Comparison of ENCODE assay signal across 27 cellular contexts in genomic region chr12:115993715-115994114, GRCh38.
"Had no signal": no experiment of that assay in that cellular context is flagged by ENCODE, and none has a peak within 500 bp of the region (broad histone marks: within the 10 kb centered on the region; RNA-seq: fewer than 3 reads in every experiment).

No MANE protein-coding gene starts in this region.

- H3K4me1 ChIP-seq: SJCRH30 had no signal

- H3K9me3 Mint-ChIP-seq: activated CD4-positive, alpha-beta T cell treated with anti-CD3 and anti-CD28 coated beads, Interleukin-2, amount 10 ng/mL, durations not matched to agents 7 days and 5 days; activated naive CD4-positive, alpha-beta T cell treated with anti-CD3 and anti-CD28 coated beads, Interleukin-2, amount 10 ng/mL, durations not matched to agents 7 days and 5 days; activated naive CD8-positive, alpha-beta T cell treated with anti-CD3 and anti-CD28 coated beads, Interleukin-2, amount 50 U/mL, for 24 hours; central memory CD8-positive, alpha-beta T cell; T-helper 2 cell treated with Interferon-gamma antibody and Interleukin-4, amounts not matched to agents 5 μg/mL and 100 μg/mL, for 36 hours had no signal

- H3K9me3 ChIP-seq: SJCRH30 had no signal

- H3K4me3 Mint-ChIP-seq: activated CD4-positive, alpha-beta T cell treated with anti-CD3 and anti-CD28 coated beads, Interleukin-2, amount 10 ng/mL, durations not matched to agents 7 days and 5 days; activated CD8-positive, alpha-beta T cell treated with anti-CD3 and anti-CD28 coated beads, Interleukin-2, amount 10 ng/mL, durations not matched to agents 7 days and 5 days; activated naive CD4-positive, alpha-beta T cell treated with anti-CD3 and anti-CD28 coated beads, Interleukin-2, amount 10 ng/mL, durations not matched to agents 7 days and 5 days; activated naive CD8-positive, alpha-beta T cell; activated naive CD8-positive, alpha-beta T cell treated with anti-CD3 and anti-CD28 coated beads, Interleukin-2, amount 50 U/mL, for 24 hours; central memory CD8-positive, alpha-beta T cell; T-helper 2 cell treated with Interferon-gamma antibody and Interleukin-4, amounts not matched to agents 5 μg/mL and 100 μg/mL, for 36 hours had no signal

- H3K4me3 ChIP-seq: SJCRH30, SK-N-MC had no signal

- H3K27me3 ChIP-seq: brain microvascular endothelial cell, SJCRH30 had no signal

- H3K27ac Mint-ChIP-seq: activated CD4-positive, alpha-beta T cell treated with anti-CD3 and anti-CD28 coated beads, Interleukin-2, amount 10 ng/mL, durations not matched to agents 7 days and 5 days; activated naive CD4-positive, alpha-beta T cell treated with anti-CD3 and anti-CD28 coated beads, Interleukin-2, amount 10 ng/mL, durations not matched to agents 7 days and 5 days; activated naive CD8-positive, alpha-beta T cell; T-helper 2 cell treated with Interferon-gamma antibody and Interleukin-4, amounts not matched to agents 5 μg/mL and 100 μg/mL, for 36 hours had no signal

- DNase-seq: activated CD4-positive, alpha-beta T cell treated with anti-CD3 and anti-CD28 coated beads, Interleukin-2, amount 10 ng/mL, durations not matched to agents 7 days and 5 days; activated CD4-positive, alpha-beta T cell treated with anti-CD3 and anti-CD28 coated beads, Interleukin-2, amount 50 U/mL, for 48 hours; activated CD8-positive, alpha-beta T cell treated with anti-CD3 and anti-CD28 coated beads, Interleukin-2, amount 10 ng/mL, durations not matched to agents 7 days and 5 days; activated effector memory CD4-positive, alpha-beta T cell treated with Interleukin-2 at 50 U/mL for 16 hours; activated naive CD4-positive, alpha-beta T cell treated with anti-CD3 and anti-CD28 coated beads, Interleukin-2, amount 10 ng/mL, durations not matched to agents 7 days and 5 days; activated naive CD8-positive, alpha-beta T cell treated with anti-CD3 and anti-CD28 coated beads, Interleukin-2, amount 50 U/mL, for 24 hours; activated T-cell treated with anti-CD3 and anti-CD28 coated beads for 4 hours; activated T-cell treated with anti-CD3 and anti-CD28 coated beads, Interleukin-2, amount 50 U/mL, for 48 hours; amniotic stem cell; aorta; brain microvascular endothelial cell; Karpas-422; KBM-7; NCI-H1105; NCI-H1417 treated with DMSO at 0.1 percent for 48 hours; NCI-H187 treated with DMSO at 0.1 percent for 48 hours; NCI-H2081 treated with DMSO at 0.1 percent for 48 hours; NCI-H226; NCI-H446 treated with DMSO at 0.1 percent for 48 hours; NCI-H524 treated with DMSO at 0.1 percent for 48 hours; SHP77; SJCRH30 had no signal

- H3K27ac ChIP-seq: brain microvascular endothelial cell, SJCRH30, SK-N-MC had no signal

- ATAC-seq: activated CD8-positive, alpha-beta T cell treated with anti-CD3 and anti-CD28 coated beads, Interleukin-2, amount 10 ng/mL, durations not matched to agents 7 days and 5 days; activated naive CD8-positive, alpha-beta T cell treated with anti-CD3 and anti-CD28 coated beads, Interleukin-2, amount 50 U/mL, for 24 hours; Panc1 had no signal

- H3K27me3 Mint-ChIP-seq: activated CD4-positive, alpha-beta T cell treated with anti-CD3 and anti-CD28 coated beads, Interleukin-2, amount 10 ng/mL, durations not matched to agents 7 days and 5 days; activated naive CD4-positive, alpha-beta T cell treated with anti-CD3 and anti-CD28 coated beads, Interleukin-2, amount 10 ng/mL, durations not matched to agents 7 days and 5 days; activated naive CD8-positive, alpha-beta T cell; activated naive CD8-positive, alpha-beta T cell treated with anti-CD3 and anti-CD28 coated beads, Interleukin-2, amount 50 U/mL, for 24 hours; central memory CD8-positive, alpha-beta T cell had no signal
